In the genomic region with DNA sequence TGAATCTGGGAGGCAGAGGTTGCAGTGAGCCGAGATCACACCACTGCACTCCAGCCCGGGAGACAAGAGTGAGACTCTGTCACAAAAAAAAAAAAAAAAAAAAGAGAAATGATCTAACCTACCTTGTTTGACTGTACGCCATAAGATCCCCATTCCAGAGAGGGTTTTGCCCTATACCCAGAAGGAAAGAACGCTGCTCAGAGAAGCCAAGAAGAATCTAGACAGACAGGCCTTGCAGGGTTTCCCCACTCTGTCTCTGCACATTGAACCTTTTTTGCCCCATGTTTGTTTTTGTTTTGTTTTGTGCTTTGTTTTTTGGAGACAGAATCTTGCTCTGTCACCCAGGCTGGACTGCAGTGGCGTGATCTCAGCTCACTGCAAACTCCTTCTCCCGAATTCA, we compare ENCODE assay signal across 32 cellular contexts. TPM values are rescaled to one million over a fixed set of nuclear protein-coding genes. Genes with fewer than 3 reads are reported as not detected.
"Had no signal": no experiment of that assay in that cellular context is flagged by ENCODE, and none has a peak within 500 bp of the region (broad histone marks: within the 10 kb centered on the region; RNA-seq: fewer than 3 reads in every experiment).

No MANE protein-coding gene starts in this region.

- H3K4me1 ChIP-seq: adrenal gland, ascending aorta, foreskin keratinocyte had no signal

- H3K4me3 Mint-ChIP-seq: activated CD4-positive, alpha-beta memory T cell treated with anti-CD3 and anti-CD28 coated beads, Interleukin-2, amount 10 ng/mL, durations not matched to agents 7 days and 5 days; activated CD4-positive, alpha-beta T cell treated with anti-CD3 and anti-CD28 coated beads for 36 hours; activated CD4-positive, alpha-beta T cell treated with anti-CD3 and anti-CD28 coated beads, Interleukin-2, amount 10 ng/mL, durations not matched to agents 7 days and 5 days; activated naive CD4-positive, alpha-beta T cell treated with anti-CD3 and anti-CD28 coated beads, Interleukin-2, amount 10 ng/mL, durations not matched to agents 7 days and 5 days; activated T-cell treated with anti-CD3 and anti-CD28 coated beads, Interleukin-2, amount 50 U/mL, for 24 hours; activated T-cell treated with anti-CD3 and anti-CD28 coated beads, Interleukin-2, amount 50 U/mL, for 72 hours; brain; central memory CD8-positive, alpha-beta T cell; dendritic cell treated with granulocyte-macrophage colony-stimulating factor and Interleukin-4, amounts not matched to agents 40 ng/mL and 50 ng/mL, for 4 days; endodermal cell; T-helper 17 cell had no signal

- H3K36me3 Mint-ChIP-seq: activated naive CD4-positive, alpha-beta T cell treated with anti-CD3 and anti-CD28 coated beads, Interleukin-2, amount 10 ng/mL, durations not matched to agents 7 days and 5 days; activated naive CD4-positive, alpha-beta T cell treated with anti-CD3 and anti-CD28 coated beads, Interleukin-2, amount 50 U/mL, for 72 hours; brain had no signal

- H3K27ac Mint-ChIP-seq: activated CD4-positive, alpha-beta memory T cell treated with anti-CD3 and anti-CD28 coated beads, Interleukin-2, amount 10 ng/mL, durations not matched to agents 7 days and 5 days; activated CD4-positive, alpha-beta T cell treated with anti-CD3 and anti-CD28 coated beads for 36 hours; activated CD4-positive, alpha-beta T cell treated with anti-CD3 and anti-CD28 coated beads, Interleukin-2, amount 10 ng/mL, durations not matched to agents 7 days and 5 days; activated naive CD4-positive, alpha-beta T cell treated with anti-CD3 and anti-CD28 coated beads, Interleukin-2, amount 10 ng/mL, durations not matched to agents 7 days and 5 days; activated naive CD4-positive, alpha-beta T cell treated with anti-CD3 and anti-CD28 coated beads, Interleukin-2, amount 50 U/mL, for 72 hours; activated T-cell treated with anti-CD3 and anti-CD28 coated beads, Interleukin-2, amount 50 U/mL, for 24 hours; activated T-cell treated with anti-CD3 and anti-CD28 coated beads, Interleukin-2, amount 50 U/mL, for 72 hours; brain; dendritic cell treated with granulocyte-macrophage colony-stimulating factor and Interleukin-4, amounts not matched to agents 40 ng/mL and 50 ng/mL, for 4 days; endodermal cell; T-helper 17 cell had no signal

- H3K27ac ChIP-seq: adrenal gland, ascending aorta, coronary artery, dorsolateral prefrontal cortex, esophagus muscularis mucosa, foreskin keratinocyte, gastrocnemius medialis had no signal

- H3K27me3 ChIP-seq: adrenal gland, ascending aorta, dorsolateral prefrontal cortex, foreskin keratinocyte had no signal

- ATAC-seq: activated CD4-positive, alpha-beta T cell treated with anti-CD3 and anti-CD28 coated beads for 36 hours; activated naive CD4-positive, alpha-beta T cell treated with anti-CD3 and anti-CD28 coated beads, Interleukin-2, amount 50 U/mL, for 72 hours; activated T-cell treated with anti-CD3 and anti-CD28 coated beads, Interleukin-2, amount 50 U/mL, for 72 hours; foreskin keratinocyte; gastrocnemius medialis; T-helper 17 cell had no signal

- H3K9me3 ChIP-seq: adrenal gland, ascending aorta, esophagus muscularis mucosa, gastrocnemius medialis had no signal

- H3K9me3 Mint-ChIP-seq: activated CD4-positive, alpha-beta memory T cell treated with anti-CD3 and anti-CD28 coated beads, Interleukin-2, amount 10 ng/mL, durations not matched to agents 7 days and 5 days; activated CD4-positive, alpha-beta T cell treated with anti-CD3 and anti-CD28 coated beads, Interleukin-2, amount 10 ng/mL, durations not matched to agents 7 days and 5 days; activated naive CD4-positive, alpha-beta T cell treated with anti-CD3 and anti-CD28 coated beads, Interleukin-2, amount 10 ng/mL, durations not matched to agents 7 days and 5 days; activated naive CD4-positive, alpha-beta T cell treated with anti-CD3 and anti-CD28 coated beads, Interleukin-2, amount 50 U/mL, for 72 hours; activated T-cell treated with anti-CD3 and anti-CD28 coated beads, Interleukin-2, amount 50 U/mL, for 24 hours; activated T-cell treated with anti-CD3 and anti-CD28 coated beads, Interleukin-2, amount 50 U/mL, for 72 hours; central memory CD8-positive, alpha-beta T cell; dendritic cell treated with granulocyte-macrophage colony-stimulating factor and Interleukin-4, amounts not matched to agents 40 ng/mL and 50 ng/mL, for 4 days; endodermal cell had no signal

- DNase-seq: activated CD4-positive, alpha-beta memory T cell treated with anti-CD3 and anti-CD28 coated beads, Interleukin-2, amount 10 ng/mL, durations not matched to agents 7 days and 5 days; activated CD4-positive, alpha-beta T cell treated with anti-CD3 and anti-CD28 coated beads for 36 hours; activated CD4-positive, alpha-beta T cell treated with anti-CD3 and anti-CD28 coated beads, Interleukin-2, amount 10 ng/mL, durations not matched to agents 7 days and 5 days; activated CD4-positive, alpha-beta T cell treated with anti-CD3 and anti-CD28 coated beads, Interleukin-2, amount 50 U/mL, for 4 hours; activated CD4-positive, CD25-positive, alpha-beta regulatory T cell; activated CD4-positive, CD25-positive, alpha-beta regulatory T cell treated with anti-CD3 and anti-CD28 coated beads, Interleukin-2, amount 50 U/mL, for 72 hours; activated CD8-positive, alpha-beta memory T cell treated with anti-CD3 and anti-CD28 coated beads, Interleukin-2, amount 50 U/mL, for 48 hours; activated gamma-delta T cell; activated naive CD4-positive, alpha-beta T cell; activated naive CD4-positive, alpha-beta T cell treated with anti-CD3 and anti-CD28 coated beads, Interleukin-2, amount 10 ng/mL, durations not matched to agents 7 days and 5 days; activated T-cell treated with anti-CD3 and anti-CD28 coated beads for 4 hours; activated T-cell treated with anti-CD3 and anti-CD28 coated beads, Interleukin-2, amount 50 U/mL, for 24 hours; activated T-cell treated with anti-CD3 and anti-CD28 coated beads, Interleukin-2, amount 50 U/mL, for 72 hours; adrenal gland; amygdala; dorsolateral prefrontal cortex; effector memory CD4-positive, alpha-beta T cell; endodermal cell; erythroblast; foreskin keratinocyte; gastrocnemius medialis; glutamatergic neuron; T-helper 1 cell; T-helper 17 cell had no signal

- H3K4me1 Mint-ChIP-seq: activated CD4-positive, alpha-beta memory T cell treated with anti-CD3 and anti-CD28 coated beads, Interleukin-2, amount 10 ng/mL, durations not matched to agents 7 days and 5 days; activated CD4-positive, alpha-beta T cell treated with anti-CD3 and anti-CD28 coated beads for 36 hours; activated CD4-positive, alpha-beta T cell treated with anti-CD3 and anti-CD28 coated beads, Interleukin-2, amount 10 ng/mL, durations not matched to agents 7 days and 5 days; activated naive CD4-positive, alpha-beta T cell treated with anti-CD3 and anti-CD28 coated beads, Interleukin-2, amount 10 ng/mL, durations not matched to agents 7 days and 5 days; central memory CD8-positive, alpha-beta T cell; endodermal cell had no signal

- FAIRE-seq: bronchial epithelial cell had no signal

- H3K27me3 Mint-ChIP-seq: activated CD4-positive, alpha-beta memory T cell treated with anti-CD3 and anti-CD28 coated beads, Interleukin-2, amount 10 ng/mL, durations not matched to agents 7 days and 5 days; activated CD4-positive, alpha-beta T cell treated with anti-CD3 and anti-CD28 coated beads for 36 hours; activated CD4-positive, alpha-beta T cell treated with anti-CD3 and anti-CD28 coated beads, Interleukin-2, amount 10 ng/mL, durations not matched to agents 7 days and 5 days; activated T-cell treated with anti-CD3 and anti-CD28 coated beads, Interleukin-2, amount 50 U/mL, for 24 hours; central memory CD8-positive, alpha-beta T cell; T-helper 17 cell had no signal

- H3K36me3 ChIP-seq: adrenal gland, ascending aorta, esophagus muscularis mucosa, gastrocnemius medialis had no signal

- H3K4me3 ChIP-seq: adrenal gland, ascending aorta, coronary artery, dorsolateral prefrontal cortex, esophagus muscularis mucosa, gastrocnemius medialis had no signal

RNA-seq across cellular contexts. Expression of gene UNC13A, which starts 23.7 kb away (rescaled TPM):
- total RNA-seq: gastrocnemius medialis, T-helper 17 cell had no signal

RNA-seq across cellular contexts. Expression of gene FCHO1, which starts 39.4 kb away (rescaled TPM):
- total RNA-seq: ascending aorta had no signal
